Comparison of ENCODE assay signal across 9 cellular contexts in genomic region chr1:110383311-110383990, GRCh38. TPM values are rescaled to one million over a fixed set of nuclear protein-coding genes. Genes with fewer than 3 reads are reported as not detected.
DNase-seq lines count a peak whose midpoint lies in the region; ATAC-seq and TF ChIP-seq lines count a peak whose summit lies in the region.
"Had no signal": no experiment of that assay in that cellular context is flagged by ENCODE, and none has a peak within 500 bp of the region (broad histone marks: within the 10 kb centered on the region; RNA-seq: fewer than 3 reads in every experiment).

No MANE protein-coding gene starts in this region.

- H3K27me3 ChIP-seq in DOHH2 (ENCODE audit: control insufficient read depth, low read length) (no peaks in the 10 kb centered on the region), ascending aorta (no peaks in the 10 kb centered on the region)

- no peaks in the 10 kb centered on the region for H4K20me1 ChIP-seq in DOHH2 (ENCODE audit: control insufficient read depth, insufficient read depth, low read depth, low read length)

- peaks cover 61% of the 10 kb centered on the region for H3K36me3 ChIP-seq in DOHH2 (ENCODE audit: control insufficient read depth, low read length)
- H3K36me3 ChIP-seq in KOPT-K1 (ENCODE audit: insufficient read depth, low read length): peaks cover 64% of the 10 kb centered on the region
- peaks cover 12 to 13% of the 10 kb centered on the region in 2 donors for H3K36me3 ChIP-seq in ascending aorta

- TF ChIP-seq CTCF in DOHH2 (IDR thresholded peaks at IDR 0.05; ENCODE audit: low read depth, low read length, poor library complexity, severe bottlenecking): no peak
- TF ChIP-seq CTCF in ascending aorta (IDR thresholded peaks at IDR 0.05): no peak

- peak overlapping the region; percentile 16 to 90 (median 80) for H3K27ac Mint-ChIP-seq in naive thymus-derived CD8-positive, alpha-beta T cell

- H3K4me3 ChIP-seq in DOHH2 (ENCODE audit: low read length) (peak overlapping the region; percentile 64), ascending aorta (no peak overlapping the region)

- no peak for DNase-seq in ascending aorta (ENCODE audit: low spot score in 2 of 2)
- peak in 1 of 10 donors; percentile 17 for DNase-seq in naive thymus-derived CD8-positive, alpha-beta T cell
- no peak for DNase-seq in anterior cingulate cortex (lab: John Stamatoyannopoulos, UW)
- DNase-seq: NCI-H446 had no signal

- peak overlapping the region; percentile 99 for H3K27ac ChIP-seq in DOHH2 (ENCODE audit: low read depth, low read length)
- peak overlapping the region; percentile 55 for H3K27ac ChIP-seq in KOPT-K1 (ENCODE audit: low read depth, low read length, poor library complexity, severe bottlenecking)
- H3K27ac ChIP-seq in ascending aorta: peak overlapping the region; percentile 41 to 69

- no peak for ATAC-seq in naive thymus-derived CD8-positive, alpha-beta T cell
- no peak for ATAC-seq in GM18498 (IDR thresholded peaks at IDR 0.05; ENCODE audit: unreplicated experiment)
- no peak for ATAC-seq in GM18873 (IDR thresholded peaks at IDR 0.05; ENCODE audit: low FRiP score, unreplicated experiment)
- no peak for ATAC-seq in HG03045 (IDR thresholded peaks at IDR 0.05; ENCODE audit: unreplicated experiment)

- no peaks in the 10 kb centered on the region for H3K9me3 Mint-ChIP-seq in naive thymus-derived CD8-positive, alpha-beta T cell

- H3K4me1 ChIP-seq in DOHH2 (ENCODE audit: control insufficient read depth, low read length): peaks cover 98% of the 10 kb centered on the region
- no peaks in the 10 kb centered on the region for H3K4me1 ChIP-seq in ascending aorta

- peaks cover 4 to 57% (median 19%) of the 10 kb centered on the region in 4 donors for H3K4me1 Mint-ChIP-seq in naive thymus-derived CD8-positive, alpha-beta T cell

- H3K27me3 Mint-ChIP-seq in naive thymus-derived CD8-positive, alpha-beta T cell: no peaks in the 10 kb centered on the region

- H3K9me3 ChIP-seq in DOHH2 (ENCODE audit: control insufficient read depth, insufficient read depth, low read length): no peaks in the 10 kb centered on the region
- H3K9me3 ChIP-seq in KOPT-K1 (ENCODE audit: insufficient read depth, low read length, poor library complexity, severe bottlenecking): no peaks in the 10 kb centered on the region
- H3K9me3 ChIP-seq in ascending aorta: no peaks in the 10 kb centered on the region

- peaks cover 62% of the 10 kb centered on the region for H3F3A ChIP-seq in DOHH2 (ENCODE audit: control insufficient read depth, insufficient read depth)

- peak overlapping the region in 9 of 10 donors; percentile 20 to 76 (median 68) for H3K4me3 Mint-ChIP-seq in naive thymus-derived CD8-positive, alpha-beta T cell

- intact Hi-C loops in ascending aorta (cut with DNase I): no loop called here

- H3K36me3 Mint-ChIP-seq in naive thymus-derived CD8-positive, alpha-beta T cell: peaks cover 0 to 2% (median 2%) of the 10 kb centered on the region in 3 donors

- POLR2A ChIA-PET in naive thymus-derived CD8-positive, alpha-beta T cell (lab: Charles Lee): interaction anchor here (0.9 to 1.1 kb wide), 2 partner anchors 16 to 44 kb away, joined by 3 to 4 read pairs; no protein-coding TSS in a partner anchor

- peak overlapping the region; percentile 81 for H3K4me2 ChIP-seq in DOHH2 (ENCODE audit: low read length)

- H3K9me2 ChIP-seq in DOHH2 (replicated peaks; ENCODE audit: control insufficient read depth, low read length): no peaks in the 10 kb centered on the region

- H3K79me2 ChIP-seq in DOHH2 (ENCODE audit: control insufficient read depth, low read length): peaks cover 14% of the 10 kb centered on the region

RNA-seq across cellular contexts. Expression of gene SLC16A4, which starts 7.4 kb away (rescaled TPM):
- 5.6 TPM for total RNA-seq in ascending aorta
- total RNA-seq in naive thymus-derived CD8-positive, alpha-beta T cell: under 1 TPM; 0.55 to 0.88 TPM
- under 1 TPM; 0.15 to 0.61 (median 0.59) TPM for polyA plus RNA-seq in naive thymus-derived CD8-positive, alpha-beta T cell

RNA-seq across cellular contexts. Expression of gene LAMTOR5, which starts 24.0 kb away (rescaled TPM):
- total RNA-seq in ascending aorta: 21.7 TPM
- 10 to 100 TPM; 72.0 to 76.0 TPM for total RNA-seq in naive thymus-derived CD8-positive, alpha-beta T cell
- polyA plus RNA-seq in naive thymus-derived CD8-positive, alpha-beta T cell: 100 to 1,000 TPM; 192 to 262 (median 247) TPM

RNA-seq across cellular contexts. Expression of gene RBM15, which starts 44.3 kb away (rescaled TPM):
- total RNA-seq in ascending aorta: 13.6 TPM
- total RNA-seq in naive thymus-derived CD8-positive, alpha-beta T cell: 10 to 100 TPM; 43.1 to 44.0 TPM
- polyA plus RNA-seq in naive thymus-derived CD8-positive, alpha-beta T cell: 10 to 100 TPM in 1 of 3 donors, 1 to 10 TPM in 2; 6.6 to 11.0 (median 8.2) TPM
